9 cellular contexts compared by ENCODE assay signal in the genomic region with DNA sequence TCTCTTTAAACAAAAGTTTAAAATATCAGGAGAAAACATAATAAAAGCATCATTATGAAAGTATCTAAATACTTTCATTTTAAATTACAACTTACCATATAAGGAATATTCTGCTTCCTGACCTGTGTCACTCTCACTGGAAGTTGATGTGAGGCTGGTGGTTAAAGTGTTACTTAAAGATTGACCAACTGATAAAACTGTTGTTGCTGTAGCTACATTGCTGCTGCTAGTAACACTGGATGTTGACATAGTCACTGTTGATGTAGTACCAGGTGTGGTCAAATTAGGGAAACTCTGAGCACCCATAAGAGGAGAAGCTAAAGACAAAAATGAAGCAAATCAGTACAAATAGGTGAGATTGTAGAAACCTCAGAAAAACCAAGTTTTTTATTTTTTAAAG.
DNase-seq lines count a peak whose midpoint lies in the region; ATAC-seq, FAIRE-seq and TF ChIP-seq lines count a peak whose summit lies in the region.
"Had no signal": no experiment of that assay in that cellular context is flagged by ENCODE, and none has a peak within 500 bp of the region (broad histone marks: within the 10 kb centered on the region; RNA-seq: fewer than 3 reads in every experiment).

No MANE protein-coding gene starts in this region.

- peak; percentile 82 for ATAC-seq in GM21619 (IDR thresholded peaks at IDR 0.05; ENCODE audit: unreplicated experiment)
- ATAC-seq in left lobe of liver = peak; percentile 76

- no peak overlapping the region for H3K27ac ChIP-seq in right atrium auricular region

- H3K4me3 ChIP-seq in right atrium auricular region = no peak overlapping the region

- DNase-seq in GM18507 (ENCODE audit: extremely low spot score, insufficient read length, low read depth) = peak; percentile 42
- DNase-seq in T-helper 1 cell = peak in 4 of 5 donors; percentile 11 to 83 (median 22)
- DNase-seq in left lobe of liver (ENCODE audit: low spot score) = no peak
- DNase-seq in stimulated activated CD4-positive, alpha-beta T cell treated with anti-CD3 and anti-CD28 coated beads, Interleukin-4, amount 100 ng/mL, for 1 hour = no peak
- no peak for DNase-seq in right atrium auricular region (ENCODE audit: low spot score)
- DNase-seq in NCI-H510A (lab: John Stamatoyannopoulos, UW) = no peak
- DNase-seq in cerebellar nuclear complex (lab: John Stamatoyannopoulos, UW) = no peak
- DNase-seq: dermis blood vessel endothelial cell had no signal

- FAIRE-seq in GM18507 (lab: Jason Lieb, UNC) = peak; percentile 82

- no peaks in the 10 kb centered on the region for H3K4me1 ChIP-seq in right atrium auricular region

- H3K27me3 ChIP-seq in right atrium auricular region = no peaks in the 10 kb centered on the region

- TF ChIP-seq CTCF in right atrium auricular region (IDR thresholded peaks at IDR 0.05) = no peak

- H3K36me3 ChIP-seq in right atrium auricular region = peaks cover 64% of the 10 kb centered on the region

- no peaks in the 10 kb centered on the region for H3K9me3 ChIP-seq in right atrium auricular region

Comparison
In these comparisons a context has a peak if more than half of its experiments do, and no peak if none do; other contexts are left out.
1. DNase-seq: peak in GM18507 (single experiment) and T-helper 1 cell (4 of 5); none in left lobe of liver (single experiment), stimulated activated CD4-positive, alpha-beta T cell treated with anti-CD3 and anti-CD28 coated beads, Interleukin-4, amount 100 ng/mL, for 1 hour (single experiment), right atrium auricular region (single experiment), NCI-H510A (single experiment) and cerebellar nuclear complex (0 of 2).